ENCODE assay signal across 1 cellular context in genomic region chr10:126584836-126585235, GRCh38.
TF ChIP-seq lines count a peak whose summit lies in the region.

No MANE protein-coding gene starts in this region.

TF ChIP-seq in GM23338, 12 proteins besides CTCF, POLR2A, EP300 and RAD21 (continued from another document):
- TF ChIP-seq, protein P1, sequence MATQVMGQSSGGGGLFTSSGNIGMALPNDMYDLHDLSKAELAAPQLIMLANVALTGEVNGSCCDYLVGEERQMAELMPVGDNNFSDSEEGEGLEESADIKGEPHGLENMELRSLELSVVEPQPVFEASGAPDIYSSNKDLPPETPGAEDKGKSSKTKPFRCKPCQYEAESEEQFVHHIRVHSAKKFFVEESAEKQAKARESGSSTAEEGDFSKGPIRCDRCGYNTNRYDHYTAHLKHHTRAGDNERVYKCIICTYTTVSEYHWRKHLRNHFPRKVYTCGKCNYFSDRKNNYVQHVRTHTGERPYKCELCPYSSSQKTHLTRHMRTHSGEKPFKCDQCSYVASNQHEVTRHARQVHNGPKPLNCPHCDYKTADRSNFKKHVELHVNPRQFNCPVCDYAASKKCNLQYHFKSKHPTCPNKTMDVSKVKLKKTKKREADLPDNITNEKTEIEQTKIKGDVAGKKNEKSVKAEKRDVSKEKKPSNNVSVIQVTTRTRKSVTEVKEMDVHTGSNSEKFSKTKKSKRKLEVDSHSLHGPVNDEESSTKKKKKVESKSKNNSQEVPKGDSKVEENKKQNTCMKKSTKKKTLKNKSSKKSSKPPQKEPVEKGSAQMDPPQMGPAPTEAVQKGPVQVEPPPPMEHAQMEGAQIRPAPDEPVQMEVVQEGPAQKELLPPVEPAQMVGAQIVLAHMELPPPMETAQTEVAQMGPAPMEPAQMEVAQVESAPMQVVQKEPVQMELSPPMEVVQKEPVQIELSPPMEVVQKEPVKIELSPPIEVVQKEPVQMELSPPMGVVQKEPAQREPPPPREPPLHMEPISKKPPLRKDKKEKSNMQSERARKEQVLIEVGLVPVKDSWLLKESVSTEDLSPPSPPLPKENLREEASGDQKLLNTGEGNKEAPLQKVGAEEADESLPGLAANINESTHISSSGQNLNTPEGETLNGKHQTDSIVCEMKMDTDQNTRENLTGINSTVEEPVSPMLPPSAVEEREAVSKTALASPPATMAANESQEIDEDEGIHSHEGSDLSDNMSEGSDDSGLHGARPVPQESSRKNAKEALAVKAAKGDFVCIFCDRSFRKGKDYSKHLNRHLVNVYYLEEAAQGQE (IDR thresholded peaks at IDR 0.05; ENCODE audit: unreplicated experiment), result no peak
- TF ChIP-seq POLR2AphosphoS5 (IDR thresholded peaks at IDR 0.05; ENCODE audit: low read depth), result no peak
